Comparison of ENCODE assay signal across 1 cellular context in the genomic region with DNA sequence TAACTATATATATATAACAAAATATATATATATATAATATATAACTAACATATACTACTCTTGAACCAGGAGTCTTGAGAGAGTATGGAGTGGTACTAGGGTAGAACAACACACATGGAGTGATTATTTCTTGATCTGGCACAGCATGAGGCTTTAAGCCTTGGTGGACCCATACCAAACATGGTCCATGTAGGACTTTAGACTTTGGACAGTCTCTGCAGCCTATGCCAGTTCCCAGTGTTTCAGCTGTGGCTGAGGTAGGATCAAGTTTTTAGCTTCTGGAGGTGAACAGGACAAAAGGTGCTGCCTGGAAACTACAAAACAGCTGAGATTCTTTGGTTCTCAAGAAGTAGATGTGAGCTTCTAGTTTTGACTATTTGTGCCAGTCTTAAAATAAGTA.
TF ChIP-seq lines count a peak whose summit lies in the region.

No MANE protein-coding gene starts in this region.

TF ChIP-seq in liver, 16 proteins besides CTCF, POLR2A, EP300 and RAD21 (continued from another document):
- peak; percentile 95 for TF ChIP-seq HNF4G (IDR thresholded peaks at IDR 0.05)
TF ChIP-seq in liver: peak in this region for 6.
